ENCODE assay signal across 23 cellular contexts in genomic region chr14:56741325-56741724, GRCh38.
"Had no signal": no experiment of that assay in that cellular context is flagged by ENCODE, and none has a peak within 500 bp of the region (broad histone marks: within the 10 kb centered on the region; RNA-seq: fewer than 3 reads in every experiment).

No MANE protein-coding gene starts in this region.

- H3K4me3 ChIP-seq: lung, neural progenitor cell, right atrium auricular region, skin epidermis, suprapubic skin, tibial nerve, vagina had no signal

- H3K27ac ChIP-seq: neural progenitor cell, neutrophil, right atrium auricular region, skin epidermis, suprapubic skin, tibial nerve, vagina had no signal

- ATAC-seq: natural killer cell; sciatic nerve; stimulated activated effector memory CD8-positive, alpha-beta T cell treated with anti-CD3 and anti-CD28 coated beads, Interleukin-12 subunit alpha, Interleukin-12 subunit beta, amount 100 ng/mL, for 72 hours had no signal

- H3K36me3 ChIP-seq: neural progenitor cell, neutrophil, right atrium auricular region, suprapubic skin, tibial nerve, vagina had no signal

- DNase-seq: head of caudate nucleus; hypothalamus; islet precursor cell; mesendoderm; naive B cell; natural killer cell; nephron progenitor cell; occipital lobe; stimulated activated CD4-positive, alpha-beta T cell treated with anti-CD3 and anti-CD28 coated beads, Interleukin-12 subunit alpha, Interleukin-12 subunit beta, amount 100 ng/mL, for 4 hours; stimulated activated CD4-positive, alpha-beta T cell treated with anti-CD3 and anti-CD28 coated beads, Interleukin-15, amount 100 ng/mL, for 24 hours; stimulated activated CD4-positive, alpha-beta T cell treated with anti-CD3 and anti-CD28 coated beads, Interleukin-2, amount 100 ng/mL, for 24 hours; stimulated activated CD4-positive, alpha-beta T cell treated with anti-CD3 and anti-CD28 coated beads, Interleukin-4, amount 100 ng/mL, for 24 hours; stimulated activated naive CD4-positive, alpha-beta T cell had no signal

- H3K9ac ChIP-seq: neural progenitor cell had no signal

- H3K4me1 ChIP-seq: neural progenitor cell, right atrium auricular region, suprapubic skin, tibial nerve, vagina had no signal

- H3K27me3 ChIP-seq: neural progenitor cell, neutrophil, right atrium auricular region, suprapubic skin, tibial nerve, vagina had no signal

- H3K9me3 ChIP-seq: neutrophil, right atrium auricular region, suprapubic skin, tibial nerve, vagina had no signal
